In the genomic region with DNA sequence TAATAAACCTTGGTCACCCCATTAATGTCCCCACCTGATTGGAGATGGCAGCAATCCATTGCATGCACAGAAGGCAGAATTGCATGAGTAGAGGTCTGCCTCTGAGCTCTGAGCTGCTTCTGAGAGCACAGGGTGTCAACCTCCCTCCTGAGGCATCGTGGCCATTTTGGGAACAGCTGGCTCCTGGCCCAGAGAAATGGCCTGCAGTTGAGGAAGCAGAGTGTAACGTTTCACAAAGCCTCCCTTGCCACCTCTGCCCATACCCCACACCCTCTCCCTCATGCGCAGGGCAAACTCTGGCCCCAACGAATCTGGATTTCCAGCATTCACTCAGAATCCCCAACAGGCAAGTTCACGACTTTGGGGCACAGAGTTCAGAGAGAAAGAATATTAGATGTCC, we compare ENCODE assay signal across 1 cellular context.
TF ChIP-seq lines count a peak whose summit lies in the region.

No MANE protein-coding gene starts in this region.

TF ChIP-seq in HepG2, 621 proteins besides CTCF, POLR2A, EP300 and RAD21 (continued from another document):
- TF ChIP-seq ZBTB37 (CRISPR knock-in tag; IDR thresholded peaks at IDR 0.05): no peak
- TF ChIP-seq, protein P1, sequence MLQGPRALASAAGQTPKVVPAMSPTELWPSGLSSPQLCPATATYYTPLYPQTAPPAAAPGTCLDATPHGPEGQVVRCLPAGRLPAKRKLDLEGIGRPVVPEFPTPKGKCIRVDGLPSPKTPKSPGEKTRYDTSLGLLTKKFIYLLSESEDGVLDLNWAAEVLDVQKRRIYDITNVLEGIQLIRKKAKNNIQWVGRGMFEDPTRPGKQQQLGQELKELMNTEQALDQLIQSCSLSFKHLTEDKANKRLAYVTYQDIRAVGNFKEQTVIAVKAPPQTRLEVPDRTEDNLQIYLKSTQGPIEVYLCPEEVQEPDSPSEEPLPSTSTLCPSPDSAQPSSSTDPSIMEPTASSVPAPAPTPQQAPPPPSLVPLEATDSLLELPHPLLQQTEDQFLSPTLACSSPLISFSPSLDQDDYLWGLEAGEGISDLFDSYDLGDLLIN (CRISPR knock-in tag; IDR thresholded peaks at IDR 0.05; ENCODE audit: borderline replicate concordance): no peak
- TF ChIP-seq HOXA7 (CRISPR knock-in tag; IDR thresholded peaks at IDR 0.05): no peak
- TF ChIP-seq, protein P2, sequence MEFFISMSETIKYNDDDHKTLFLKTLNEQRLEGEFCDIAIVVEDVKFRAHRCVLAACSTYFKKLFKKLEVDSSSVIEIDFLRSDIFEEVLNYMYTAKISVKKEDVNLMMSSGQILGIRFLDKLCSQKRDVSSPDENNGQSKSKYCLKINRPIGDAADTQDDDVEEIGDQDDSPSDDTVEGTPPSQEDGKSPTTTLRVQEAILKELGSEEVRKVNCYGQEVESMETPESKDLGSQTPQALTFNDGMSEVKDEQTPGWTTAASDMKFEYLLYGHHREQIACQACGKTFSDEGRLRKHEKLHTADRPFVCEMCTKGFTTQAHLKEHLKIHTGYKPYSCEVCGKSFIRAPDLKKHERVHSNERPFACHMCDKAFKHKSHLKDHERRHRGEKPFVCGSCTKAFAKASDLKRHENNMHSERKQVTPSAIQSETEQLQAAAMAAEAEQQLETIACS (CRISPR knock-in tag; IDR thresholded peaks at IDR 0.05): no peak
- TF ChIP-seq HDAC2 (CRISPR knock-in tag; IDR thresholded peaks at IDR 0.05): no peak
- no peak for TF ChIP-seq SNAI1 (CRISPR knock-in tag; IDR thresholded peaks at IDR 0.05; ENCODE audit: borderline replicate concordance)
- no peak for TF ChIP-seq STAT5B (CRISPR knock-in tag; IDR thresholded peaks at IDR 0.05)
- no peak for TF ChIP-seq PAX8 (CRISPR knock-in tag; IDR thresholded peaks at IDR 0.05; ENCODE audit: borderline replicate concordance)
- no peak for TF ChIP-seq SRSF9 (IDR thresholded peaks at IDR 0.05; ENCODE audit: borderline replicate concordance, insufficient read depth, low read depth, low read length, poor library complexity, severe bottlenecking)
